ENCODE assay signal across 33 cellular contexts in genomic region chr2:16708173-16708572, GRCh38. TPM values are rescaled to one million over a fixed set of nuclear protein-coding genes. Genes with fewer than 3 reads are reported as not detected.
DNase-seq lines count a peak whose midpoint lies in the region; ATAC-seq, FAIRE-seq and TF ChIP-seq lines count a peak whose summit lies in the region.
"Had no signal": no experiment of that assay in that cellular context is flagged by ENCODE, and none has a peak within 500 bp of the region (broad histone marks: within the 10 kb centered on the region; RNA-seq: fewer than 3 reads in every experiment).

No MANE protein-coding gene starts in this region.

- H3K27ac ChIP-seq in HepG2 (ENCODE audit: extremely low read length, insufficient read depth, low read length) (no peak overlapping the region), right lobe of liver (no peak overlapping the region), A549 (no peak overlapping the region), K562 (ENCODE audit: extremely low read depth, low read depth, low read length) (no peak overlapping the region)
- H3K27ac ChIP-seq: 22Rv1; BLaER1; BLaER1 treated with 17β-estradiol and CSF1 and Interleukin-3, amounts not matched to agents 10 nM and 100 nM; C4-2B had no signal

- intact Hi-C loops in HepG2 (cut with micrococcal nuclease; ENCODE audit: unreplicated experiment) (no loop called here), right lobe of liver (cut with DNase I) (no loop called here), K562 (cut with micrococcal nuclease) (no loop called here)

- POLR2A ChIA-PET in HepG2 (lab: Yijun Ruan, JAX) (no interaction called here), A549 (lab: Yijun Ruan, JAX) (no interaction called here), K562 (lab: Yijun Ruan, JAX) (no interaction called here)

- H4K20me1 ChIP-seq in HepG2 (ENCODE audit: insufficient read depth, low read length): no peaks in the 10 kb centered on the region
- H4K20me1 ChIP-seq in K562 (replicated peaks; ENCODE audit: control insufficient read depth, insufficient read depth, low read length): no peaks in the 10 kb centered on the region
- H4K20me1 ChIP-seq: BLaER1; BLaER1 treated with 17β-estradiol and CSF1 and Interleukin-3, amounts not matched to agents 10 nM and 100 nM had no signal

- H3K9me1 ChIP-seq in K562 (ENCODE audit: control insufficient read depth, insufficient read depth, low read length): no peaks in the 10 kb centered on the region

- H3K9ac ChIP-seq in HepG2 (ENCODE audit: insufficient read depth, low read depth, low read length): no peak overlapping the region
- no peak overlapping the region for H3K9ac ChIP-seq in K562 (ENCODE audit: insufficient read depth in 1 of 2, low read depth in 2 of 2, low read length in 2 of 2)
- H3K9ac ChIP-seq: BLaER1; BLaER1 treated with 17β-estradiol and CSF1 and Interleukin-3, amounts not matched to agents 10 nM and 100 nM had no signal

- H3K4me3 ChIP-seq in HepG2 (replicated peaks in 1 of 3; ENCODE audit: insufficient read depth in 1 of 3, low read depth in 2 of 3, low read length in 3 of 3) (no peak overlapping the region), right lobe of liver (no peak overlapping the region), A549 (no peak overlapping the region), K562 (no peak overlapping the region)
- H3K4me3 ChIP-seq: BLaER1; BLaER1 treated with 17β-estradiol and CSF1 and Interleukin-3, amounts not matched to agents 10 nM and 100 nM had no signal

- ATAC-seq in HepG2: no peak
- no peak for ATAC-seq in right lobe of liver
- ATAC-seq in A549: no peak
- no peak for ATAC-seq in K562
- no peak for ATAC-seq in HG02981 (IDR thresholded peaks at IDR 0.05; ENCODE audit: unreplicated experiment)
- ATAC-seq: CD8-positive, alpha-beta T cell had no signal

- H3K79me2 ChIP-seq in HepG2 (ENCODE audit: insufficient read depth, low read length): no peaks in the 10 kb centered on the region
- H3K79me2 ChIP-seq in K562 (ENCODE audit: control insufficient read depth, insufficient read depth, low read length): no peaks in the 10 kb centered on the region

- no peak for FAIRE-seq in HepG2 (lab: Jason Lieb, UNC)
- FAIRE-seq in A549 (lab: Jason Lieb, UNC): no peak
- no peak for FAIRE-seq in K562 (lab: Jason Lieb, UNC)
- FAIRE-seq: A204.1, D721Med had no signal

- TF ChIP-seq POLR2A in HepG2 (IDR thresholded peaks at IDR 0.05; ENCODE audit: insufficient read depth in 1 of 2, low read depth in 2 of 2, low read length in 2 of 2) (no peak), right lobe of liver (IDR thresholded peaks at IDR 0.05) (no peak), A549 (IDR thresholded peaks at IDR 0.05; ENCODE audit: low read length) (no peak), K562 (conservative IDR thresholded peaks at IDR 0.05) (no peak)

- H3K36me3 ChIP-seq in HepG2 (replicated peaks in 1 of 2; ENCODE audit: control insufficient read depth in 1 of 2, insufficient read depth in 2 of 2, low read length in 2 of 2) (no peaks in the 10 kb centered on the region), right lobe of liver (no peaks in the 10 kb centered on the region), K562 (ENCODE audit: control insufficient read depth, insufficient read depth, low read length) (no peaks in the 10 kb centered on the region)
- H3K36me3 ChIP-seq: BE2C; BLaER1; BLaER1 treated with 17β-estradiol and CSF1 and Interleukin-3, amounts not matched to agents 10 nM and 100 nM had no signal

- TF ChIP-seq RAD21 in HepG2 (CRISPR knock-in tag; IDR thresholded peaks at IDR 0.05) (no peak), A549 (conservative IDR thresholded peaks at IDR 0.05 in 1 of 2, IDR thresholded peaks at IDR 0.05 in 1 of 2) (no peak), K562 (CRISPR knock-in tag; conservative IDR thresholded peaks at IDR 0.05 in 1 of 2, IDR thresholded peaks at IDR 0.05 in 1 of 2) (no peak)

- H3K9me3 ChIP-seq in HepG2 (ENCODE audit: low read length): no peaks in the 10 kb centered on the region
- no peaks in the 10 kb centered on the region for H3K9me3 ChIP-seq in right lobe of liver
- no peaks in the 10 kb centered on the region for H3K9me3 ChIP-seq in A549
- no peaks in the 10 kb centered on the region for H3K9me3 ChIP-seq in K562 (replicated peaks; ENCODE audit: control insufficient read depth, insufficient read depth, low read depth, low read length)
- H3K9me3 ChIP-seq: BE2C, BLaER1, Caco-2 had no signal

- 3% methylated on average over 2 of the region's 2 CpGs for WGBS in HepG2 (ENCODE audit: low lambda C conversion rate)
- 100% methylated on average over 2 of the region's 2 CpGs for WGBS in right lobe of liver (ENCODE audit: insufficient coverage, low coverage, low lambda C conversion rate, missing lambda C conversion rate)
- WGBS in A549 (ENCODE audit: missing lambda C conversion rate): 7% methylated on average over 2 of the region's 2 CpGs
- 4% methylated on average over 2 of the region's 2 CpGs for WGBS in K562 (ENCODE audit: insufficient coverage, low coverage, missing lambda C conversion rate)

- H3K4me1 ChIP-seq in HepG2 (ENCODE audit: insufficient read depth, low read length) (no peaks in the 10 kb centered on the region), right lobe of liver (peaks cover 0 to 20% (median 8%) of the 10 kb centered on the region in 4 donors), A549 (no peaks in the 10 kb centered on the region), K562 (replicated peaks in 1 of 2; ENCODE audit: control insufficient read depth in 2 of 2, insufficient read depth in 2 of 2, low read length in 2 of 2) (no peaks in the 10 kb centered on the region)
- H3K4me1 ChIP-seq: BE2C, Caco-2 had no signal

- TF ChIP-seq CTCF in HepG2 (CRISPR knock-in tag; IDR thresholded peaks at IDR 0.05) (no peak), right lobe of liver (IDR thresholded peaks at IDR 0.05) (no peak), A549 (IDR thresholded peaks at IDR 0.05) (no peak), K562 (IDR thresholded peaks at IDR 0.05 in 2 of 3, conservative IDR thresholded peaks at IDR 0.05 in 1 of 3; ENCODE audit: insufficient read depth in 2 of 3, low read depth in 1 of 3, low read length in 3 of 3) (no peak)

- H3K4me2 ChIP-seq in HepG2 (ENCODE audit: low read depth, low read length) (no peak overlapping the region), A549 (no peak overlapping the region), K562 (ENCODE audit: insufficient read depth, low read length) (no peak overlapping the region)

- 0 out of 5 replicates have a peak, but pooled peaks cover 0 to 3% of the 10 kb centered on the region in 2 experiments for H3K27me3 ChIP-seq in HepG2 (ENCODE audit: control insufficient read depth in 1 of 2, insufficient read depth in 2 of 2, low read length in 2 of 2)
- H3K27me3 ChIP-seq in right lobe of liver: no peaks in the 10 kb centered on the region
- peaks cover 4 to 6% of the 10 kb centered on the region in 2 experiments; a peak in 3 of 5 replicates for H3K27me3 ChIP-seq in K562 (ENCODE audit: control insufficient read depth in 2 of 2, insufficient read depth in 2 of 2, low read length in 2 of 2)
- H3K27me3 ChIP-seq: BE2C; BLaER1; BLaER1 treated with 17β-estradiol and CSF1 and Interleukin-3, amounts not matched to agents 10 nM and 100 nM had no signal

- no peak for TF ChIP-seq EP300 in HepG2 (IDR thresholded peaks at IDR 0.05; ENCODE audit: low read depth in 2 of 2, low read length in 2 of 2)
- TF ChIP-seq EP300 in HepG2 (CRISPR knock-in tag; IDR thresholded peaks at IDR 0.05; ENCODE audit: borderline replicate concordance): no peak
- no peak for TF ChIP-seq EP300 in A549 (IDR thresholded peaks at IDR 0.05)
- TF ChIP-seq EP300 in K562 (IDR thresholded peaks at IDR 0.05; ENCODE audit: low read length): no peak

- in situ Hi-C loops in HepG2 (cut with HindIII; ENCODE audit: extremely low pct_ligation_motif_present, low pct_unique_long_range_greater_than_20kb) (no loop called here), K562 (cut with MboI) (no loop called here)

- CTCF ChIA-PET in HepG2 (lab: Yijun Ruan, JAX; ENCODE audit: low intra/inter-chr PET ratio, low total read pairs) (no interaction called here), A549 (lab: Yijun Ruan, JAX) (no interaction called here), K562 (lab: Yijun Ruan, JAX; ENCODE audit: low intra/inter-chr PET ratio) (no interaction called here)

- DNase-seq in HepG2 (ENCODE audit: low spot score) (no peak), right lobe of liver (no peak), A549 (ENCODE audit: low read depth in 1 of 2, low spot score in 1 of 2) (no peak), K562 (ENCODE audit: extremely low read depth in 1 of 4, low spot score in 3 of 4) (no peak), kidney tubule cell (ENCODE audit: low spot score) (no peak)
- DNase-seq: 8988T; ACHN; AML-193; BE2C; C1 segment of cervical spinal cord; Caco-2; Calu3; CD4-positive, alpha-beta memory T cell; CD4-positive, alpha-beta T cell; CD4-positive, CD25-positive, alpha-beta regulatory T cell; CD8-positive, alpha-beta memory T cell; CD8-positive, alpha-beta T cell; COR-L47; DMS 273 treated with DMSO at 0.1 percent for 48 hours; DMS153; DMS53; DMS79; DMS79 treated with DMSO at 0.1 percent for 48 hours; DND-41; EL had no signal

- BruUV-seq in HepG2 (replicated peaks; lab: Mats Ljungman, UMichigan) (no TSS peak), K562 (replicated peaks; lab: Mats Ljungman, UMichigan) (no TSS peak)

- no peak overlapping the region for H2AFZ ChIP-seq in HepG2 (ENCODE audit: low read length)
- H2AFZ ChIP-seq in K562 (ENCODE audit: low read depth, low read length): no peak overlapping the region

RNA-seq across cellular contexts. Expression of gene CYRIA, which starts 42.5 kb away (rescaled TPM):
- total RNA-seq in HepG2 (2016; rRNA removed; fragmentation: Illumina TruSeq; extraction: Trizol) (not detected in 2 replicates), right lobe of liver (1 to 10 TPM; 1.6 to 6.3 (median 3.1) TPM), K562 (2014; rRNA removed) (0.98 and 1.1 TPM in 2 replicates), K562 (2014; rRNA removed; fragmentation: Illumina TruSeq; extraction: Trizol) (2.6 and 2.7 TPM in 2 replicates), K562 (2015; rRNA removed; fragmentation: Illumina TruSeq; extraction: Trizol) (4.9 and 5.6 TPM in 2 replicates), K562 (2021) (2.8 and 4.9 TPM in 2 replicates)
- not detected in 2 replicates for total RNA-seq in HepG2 (2016; cell fraction: cytosol; rRNA removed; fragmentation: Illumina TruSeq; extraction: Trizol; ENCODE audit: low read depth)
- total RNA-seq in HepG2 (2016; cell fraction: insoluble cytoplasmic fraction; rRNA removed; fragmentation: Illumina TruSeq; extraction: Trizol): not detected in 2 replicates
- total RNA-seq in HepG2 (2016; cell fraction: membrane; rRNA removed; fragmentation: Illumina TruSeq; extraction: Trizol): not detected in 2 replicates
- total RNA-seq in HepG2 (2016; cell fraction: nucleus; rRNA removed; fragmentation: Illumina TruSeq; extraction: Trizol): not detected in 2 replicates
- polyA plus RNA-seq in HepG2 (2011; rRNA removed) (0.09 TPM in 1 of 2 replicates, not detected in the other), A549 (2011; rRNA removed) (0.01 and 0.28 TPM in 2 replicates), A549 (2017; fragmentation: RNase III; extraction: RNeasy Plus Mini Kit Qiagen cat#74134 plus additional on column Dnase treatment) (0.05 to 0.09 TPM (median 0.08 TPM) in 3 replicates), K562 (2011; rRNA removed) (0.84 and 1.1 TPM in 2 replicates), K562 (2014; fragmentation: Illumina TruSeq; extraction: Trizol) (2.4 and 4.0 TPM in 2 replicates), K562 (2014; fragmentation: Nextera tagmentation; extraction: Ambion mirVana) (1 to 10 TPM; 2.8 to 3.3 TPM), K562 (2014; rRNA removed) (1.3 and 3.0 TPM in 2 replicates)
- polyA plus RNA-seq in HepG2 (2011; cell fraction: cytosol; rRNA removed): not detected in 2 replicates
- 0.07 TPM in 1 of 2 replicates, not detected in the other for polyA plus RNA-seq in HepG2 (2011; cell fraction: nucleus; rRNA removed)
- polyA plus RNA-seq in HepG2 (2012): not detected in 2 replicates
- not detected in 2 replicates for polyA plus RNA-seq in HepG2 (2016; cell fraction: cytosol; fragmentation: Illumina TruSeq; extraction: Trizol; ENCODE audit: low read depth)
- 0.12 TPM in 1 of 2 replicates, not detected in the other for polyA plus RNA-seq in HepG2 (2016; cell fraction: insoluble cytoplasmic fraction; fragmentation: Illumina TruSeq; extraction: Trizol; ENCODE audit: low read depth)
- polyA plus RNA-seq in HepG2 (2016; cell fraction: membrane; fragmentation: Illumina TruSeq; extraction: Trizol; ENCODE audit: low read depth): not detected in 2 replicates
- polyA plus RNA-seq in HepG2 (2016; cell fraction: nucleus; fragmentation: Illumina TruSeq; extraction: Trizol; ENCODE audit: insufficient read depth, low read depth): not detected in 2 replicates
- polyA minus RNA-seq in HepG2 (2011; rRNA and poly(A)+ RNA removed; ENCODE audit: low replicate concordance): not detected in 2 replicates
- not detected in 2 replicates for polyA minus RNA-seq in HepG2 (2011; cell fraction: cytosol; rRNA and poly(A)+ RNA removed)
- not detected in 2 replicates for polyA minus RNA-seq in HepG2 (2011; cell fraction: nucleus; rRNA and poly(A)+ RNA removed)
- polyA plus RNA-seq in A549 (2012; cell fraction: cytosol; rRNA removed): 0.01 TPM in 1 of 2 replicates, not detected in the other
- not detected in 2 replicates for polyA plus RNA-seq in A549 (2012; cell fraction: nucleus; rRNA removed)
- not detected in 2 replicates for polyA minus RNA-seq in A549 (2011; rRNA and poly(A)+ RNA removed)
- 0.11 and 0.46 TPM in 2 replicates for total RNA-seq in K562 (2011; cell fraction: chromatin; rRNA removed; ENCODE audit: low replicate concordance)
- under 0.01 TPM in 1 of 2 replicates, not detected in the other for total RNA-seq in K562 (2011; cell fraction: nucleolus; rRNA removed)
- 0.15 TPM in 1 of 2 replicates, not detected in the other for total RNA-seq in K562 (2011; cell fraction: nucleoplasm; rRNA removed)
- 0.21 and 0.47 TPM in 2 replicates for polyA plus RNA-seq in K562 (2011; cell fraction: cytosol; rRNA removed)
- 0.65 and 1.3 TPM in 2 replicates for polyA plus RNA-seq in K562 (2011; cell fraction: nucleus; rRNA removed)
- polyA plus RNA-seq in K562 (2012): 3.7 and 12.1 TPM in 2 replicates
- 1.2 TPM in 2 replicates for polyA minus RNA-seq in K562 (2011; rRNA and poly(A)+ RNA removed)
- polyA minus RNA-seq in K562 (2011; cell fraction: cytosol; rRNA and poly(A)+ RNA removed): 0.36 TPM in 1 of 2 replicates, not detected in the other
- 0.78 and 0.81 TPM in 2 replicates for polyA minus RNA-seq in K562 (2011; cell fraction: nucleus; rRNA and poly(A)+ RNA removed)
- total RNA-seq: CD4-positive, CD25-positive, alpha-beta regulatory T cell had no signal
- polyA plus RNA-seq: BJ had no signal

Comparison
In these comparisons a context has a peak if more than half of its experiments do, and no peak if none do; other contexts are left out.
1. Of the 241 proteins assayed by ChIP-seq in both HepG2 and K562: peak only in HepG2: MAFF and MAFK; only in K562: none; in both: none; in neither: 239.